ENCODE assay signal across 8 cellular contexts in genomic region chr17:42067371-42068180, GRCh38. TPM values are rescaled to one million over a fixed set of nuclear protein-coding genes. Genes with fewer than 3 reads are reported as not detected.
DNase-seq lines count a peak whose midpoint lies in the region; ATAC-seq and TF ChIP-seq lines count a peak whose summit lies in the region.

No MANE protein-coding gene starts in this region.

- peak; percentile 77 for DNase-seq in AG20443 (ENCODE audit: low spot score)
- peak; percentile 34 for DNase-seq in H4 (ENCODE audit: low spot score)
- DNase-seq in RPMI8226: peak; percentile 79
- peak; percentile 91 for DNase-seq in activated effector memory CD4-positive, alpha-beta T cell treated with anti-CD3 and anti-CD28 coated beads, Interleukin-2, amount 50 U/mL, for 16 hours
- no peak for DNase-seq in Right ventricle myocardium inferior (ENCODE audit: missing footprints)
- peak; percentile 65 to 90 for DNase-seq in psoas muscle

- no peaks in the 10 kb centered on the region for H3K36me3 ChIP-seq in psoas muscle (ENCODE audit: insufficient read depth in 1 of 2, low read depth in 1 of 2)

- WGBS in psoas muscle, 3 donors: 15 to 18% (median 17%) methylated on average over 14 of the region's 14 CpGs

- TF ChIP-seq CTCF in psoas muscle (IDR thresholded peaks at IDR 0.05): peak; percentile 96

- no peaks in the 10 kb centered on the region for H3K27me3 ChIP-seq in psoas muscle (ENCODE audit: insufficient read depth in 3 of 3, low read length in 2 of 3)

- H3K4me1 ChIP-seq in psoas muscle: peaks cover 21% of the 10 kb centered on the region

- H3K27ac ChIP-seq in psoas muscle: peak overlapping the region; percentile 80

- H3K9me3 ChIP-seq in psoas muscle: no peaks in the 10 kb centered on the region

- ATAC-seq in Right ventricle myocardium inferior (peak; percentile 29), psoas muscle (peak; percentile 61 to 87 (median 86)), GM21423 (IDR thresholded peaks at IDR 0.05; ENCODE audit: unreplicated experiment) (no peak), HG02798 (IDR thresholded peaks at IDR 0.05; ENCODE audit: poor library complexity, unreplicated experiment) (no peak)

- intact Hi-C loops in Right ventricle myocardium inferior (cut with DNase I): no loop called here
- intact Hi-C loops in psoas muscle (cut with DNase I): loop anchor here (1.0 to 5.0 kb wide), 2 partner anchors 34 to 50 kb away; no protein-coding TSS in a partner anchor

- H3K4me3 ChIP-seq in psoas muscle: no peak overlapping the region

RNA-seq across cellular contexts. Expression of gene C17orf113, which starts 17.2 kb away (rescaled TPM):
- 0.19 and 0.62 TPM in 2 replicates for total RNA-seq in H4 (2014; rRNA removed; shearing (Covaris generic))
- total RNA-seq in Right ventricle myocardium inferior (0.73 TPM), psoas muscle (1 to 10 TPM in 2 of 4 donors, under 1 TPM in 2; 0.56 to 1.2 (median 0.82) TPM)
- under 1 TPM; 0.08 to 0.22 (median 0.12) TPM for polyA plus RNA-seq in psoas muscle

RNA-seq across cellular contexts. Expression of gene ZNF385C, which starts 30.7 kb away (rescaled TPM):
- 0.04 TPM in 1 of 2 replicates, not detected in the other for total RNA-seq in H4 (2014; rRNA removed; shearing (Covaris generic))
- total RNA-seq in Right ventricle myocardium inferior (0.11 TPM), psoas muscle (1 to 10 TPM in 3 of 4 donors, under 1 TPM in 1; 0.50 to 9.2 (median 1.1) TPM)
- under 1 TPM; 0.22 to 0.36 (median 0.32) TPM for polyA plus RNA-seq in psoas muscle

RNA-seq across cellular contexts. Expression of gene DHX58, which starts 44.9 kb away (rescaled TPM):
- total RNA-seq in H4 (2014; rRNA removed; shearing (Covaris generic)): 7.5 and 7.7 TPM in 2 replicates
- total RNA-seq in Right ventricle myocardium inferior: 5.0 TPM
- 1 to 10 TPM; 2.0 to 4.2 (median 3.1) TPM for total RNA-seq in psoas muscle
- 1 to 10 TPM; 1.3 to 2.8 (median 2.0) TPM for polyA plus RNA-seq in psoas muscle

RNA-seq across cellular contexts. Expression of gene NKIRAS2, which starts 47.7 kb away (rescaled TPM):
- 23.9 and 36.9 TPM in 2 replicates for total RNA-seq in H4 (2014; rRNA removed; shearing (Covaris generic))
- 47.1 TPM for total RNA-seq in Right ventricle myocardium inferior
- total RNA-seq in psoas muscle: 10 to 100 TPM; 35.0 to 46.8 (median 39.4) TPM
- 10 to 100 TPM; 41.5 to 81.1 (median 43.1) TPM for polyA plus RNA-seq in psoas muscle

RNA-seq across cellular contexts. Expression of gene DNAJC7, which starts 50.3 kb away (rescaled TPM):
- 86.7 and 109 TPM in 2 replicates for total RNA-seq in H4 (2014; rRNA removed; shearing (Covaris generic))
- total RNA-seq in Right ventricle myocardium inferior (79.0 TPM), psoas muscle (100 to 1,000 TPM in 1 of 4 donors, 10 to 100 TPM in 3; 66.3 to 102 (median 76.9) TPM)
- 100 to 1,000 TPM in 1 of 3 donors, 10 to 100 TPM in 2; 85.4 to 142 (median 93.3) TPM for polyA plus RNA-seq in psoas muscle

Comparison
In these comparisons a context has a peak if more than half of its experiments do, and no peak if none do; other contexts are left out.
1. ATAC-seq: peak in Right ventricle myocardium inferior (single experiment) and psoas muscle (4 of 4); none in GM21423 (single experiment) and HG02798 (single experiment).